Comparison of ENCODE assay signal across 28 cellular contexts in the genomic region with DNA sequence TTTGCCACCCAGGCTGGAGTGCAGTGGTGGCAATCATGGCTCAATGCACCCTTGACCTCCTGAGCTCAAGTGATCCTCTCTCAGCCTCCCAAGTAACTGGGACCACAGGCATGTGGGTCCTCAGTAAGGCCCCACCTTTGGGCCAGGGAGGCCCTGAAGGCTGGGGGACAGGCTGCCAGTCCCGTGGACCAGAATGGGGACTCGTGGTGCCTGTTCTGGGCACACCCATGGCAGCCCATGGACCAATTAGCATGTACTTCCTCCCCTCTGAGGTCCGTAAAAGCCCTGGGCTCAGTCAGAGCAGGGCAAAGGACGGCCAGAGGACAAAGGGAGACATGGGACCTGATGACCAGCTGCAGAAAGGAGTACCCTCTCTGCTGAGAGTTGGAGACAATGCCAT.
"Had no signal": no experiment of that assay in that cellular context is flagged by ENCODE, and none has a peak within 500 bp of the region (broad histone marks: within the 10 kb centered on the region; RNA-seq: fewer than 3 reads in every experiment).

No MANE protein-coding gene starts in this region.

- H3K27ac ChIP-seq: colonic mucosa, coronary artery, dorsolateral prefrontal cortex, epithelial cell of prostate, esophagus muscularis mucosa, esophagus squamous epithelium, foreskin keratinocyte, gastrocnemius medialis, gastroesophageal sphincter, heart left ventricle, heart right ventricle had no signal

- DNase-seq: colonic mucosa; cortex of kidney; dermis blood vessel endothelial cell; dorsolateral prefrontal cortex; effector CD4-positive, alpha-beta T cell; effector CD8-positive, alpha-beta T cell; effector memory CD4-positive, alpha-beta T cell; effector memory CD8-positive, alpha-beta T cell; endodermal cell; erythroblast; esophagus squamous epithelium; foreskin fibroblast; foreskin keratinocyte; foreskin melanocyte; gastrocnemius medialis; glutamatergic neuron; head of caudate nucleus; heart left ventricle; heart right ventricle had no signal

- H3K36me3 ChIP-seq: colonic mucosa, esophagus muscularis mucosa, esophagus squamous epithelium, gastrocnemius medialis, gastroesophageal sphincter, heart left ventricle, heart right ventricle had no signal

- FAIRE-seq: colon, endometrium, endothelial cell of umbilical vein, frontal cortex had no signal

- H3K9me3 ChIP-seq: colonic mucosa, gastrocnemius medialis had no signal

- ATAC-seq: effector memory CD8-positive, alpha-beta T cell; esophagus mucosa; foreskin keratinocyte; gastrocnemius medialis; gastroesophageal sphincter; heart left ventricle; heart right ventricle had no signal

- H3K4me1 ChIP-seq: colonic mucosa, esophagus muscularis mucosa, esophagus squamous epithelium, foreskin keratinocyte, gastrocnemius medialis, gastroesophageal sphincter, heart left ventricle, heart right ventricle had no signal

- H3K4me3 ChIP-seq: colonic mucosa, coronary artery, dorsolateral prefrontal cortex, esophagus muscularis mucosa, esophagus squamous epithelium, gastrocnemius medialis, gastroesophageal sphincter, heart left ventricle, heart right ventricle had no signal

- H3K27me3 ChIP-seq: colonic mucosa, dorsolateral prefrontal cortex, esophagus muscularis mucosa, esophagus squamous epithelium, foreskin keratinocyte, gastrocnemius medialis, gastroesophageal sphincter, heart left ventricle, heart right ventricle had no signal
